10 cellular contexts compared by ENCODE assay signal in the genomic region with DNA sequence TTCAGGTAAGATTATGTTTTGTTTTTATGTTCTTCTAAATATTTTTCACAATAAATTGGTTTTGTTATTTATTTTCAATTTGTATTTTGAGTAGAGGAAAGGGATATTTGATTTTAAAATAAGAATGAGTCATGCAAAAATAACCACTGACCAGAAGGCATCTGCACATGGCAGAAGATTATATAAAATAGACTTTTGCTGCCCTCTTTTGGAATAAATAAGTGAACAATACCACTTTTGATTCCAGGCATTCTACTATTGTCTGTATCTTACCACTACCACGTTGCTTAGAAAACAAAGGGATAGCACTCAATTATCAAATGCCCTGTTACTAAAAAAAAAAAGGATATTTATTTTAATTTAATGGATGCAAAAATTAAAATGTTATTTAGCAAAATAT.
DNase-seq lines count a peak whose midpoint lies in the region; ATAC-seq and TF ChIP-seq lines count a peak whose summit lies in the region.
"Had no signal": no experiment of that assay in that cellular context is flagged by ENCODE, and none has a peak within 500 bp of the region (broad histone marks: within the 10 kb centered on the region; RNA-seq: fewer than 3 reads in every experiment).

No MANE protein-coding gene starts in this region.

- no peaks in the 10 kb centered on the region for H3K27me3 Mint-ChIP-seq in immature natural killer cell (ENCODE audit: low read depth in 3 of 3)

- H3K27me3 ChIP-seq in hepatocyte, result no peaks in the 10 kb centered on the region
- H3K27me3 ChIP-seq: heart left ventricle had no signal

- peaks cover 0 to 8% (median 2%) of the 10 kb centered on the region in 6 donors for H3K9me3 Mint-ChIP-seq in immature natural killer cell
- H3K9me3 Mint-ChIP-seq: CD8-positive, alpha-beta T cell had no signal

- no peaks in the 10 kb centered on the region for H4K20me1 ChIP-seq in hepatocyte (ENCODE audit: insufficient read depth, poor library complexity, severe bottlenecking)

- DNase-seq in AML-193 (lab: John Stamatoyannopoulos, UW), result peak; percentile 18 to 26
- peak; percentile 30 for DNase-seq in LHCN-M2 (ENCODE audit: low read depth)
- DNase-seq in NCI-H82 (lab: John Stamatoyannopoulos, UW), result peak; percentile 80
- peak; percentile 22 for DNase-seq in hepatocyte (ENCODE audit: low spot score)
- DNase-seq in immature natural killer cell, result no peak
- no peak for DNase-seq in iPS-NIHi11 (ENCODE audit: low spot score)
- no peak for DNase-seq in UCSD-AML1 (lab: John Stamatoyannopoulos, UW; ENCODE audit: unreplicated experiment)
- no peak for DNase-seq in left cardiac atrium
- DNase-seq: CD8-positive, alpha-beta T cell; heart left ventricle had no signal

- no peak overlapping the region for H3K4me3 ChIP-seq in hepatocyte
- H3K4me3 ChIP-seq: heart left ventricle had no signal

- intact Hi-C loops in left cardiac atrium (cut with DNase I), result no loop called here

- no peaks in the 10 kb centered on the region for H3K36me3 ChIP-seq in hepatocyte (replicated peaks; ENCODE audit: insufficient read depth, low read depth)
- H3K36me3 ChIP-seq: heart left ventricle had no signal

- no peak overlapping the region for H3K27ac Mint-ChIP-seq in immature natural killer cell
- H3K27ac Mint-ChIP-seq: CD8-positive, alpha-beta T cell had no signal

- H3K27ac ChIP-seq in hepatocyte, result no peak overlapping the region
- H3K27ac ChIP-seq: heart left ventricle had no signal

- no peak overlapping the region for H3K4me2 ChIP-seq in hepatocyte

- H3K79me2 ChIP-seq in hepatocyte, result no peaks in the 10 kb centered on the region

- H3K9me2 ChIP-seq in hepatocyte (replicated peaks; ENCODE audit: insufficient read depth), result no peaks in the 10 kb centered on the region

- no peak for ATAC-seq in left cardiac atrium
- ATAC-seq: CD8-positive, alpha-beta T cell; heart left ventricle had no signal

- no peak overlapping the region for H3K4me3 Mint-ChIP-seq in immature natural killer cell
- H3K4me3 Mint-ChIP-seq: CD8-positive, alpha-beta T cell had no signal

- no peaks in the 10 kb centered on the region for H3K4me1 ChIP-seq in hepatocyte (ENCODE audit: insufficient read depth)
- H3K4me1 ChIP-seq: heart left ventricle had no signal

- 21% methylated on average over 1 of the region's 1 CpG for whole genome bisulfite sequencing in hepatocyte (ENCODE audit: low lambda C conversion rate, missing lambda C conversion rate)

- H3K36me3 Mint-ChIP-seq in immature natural killer cell, result no peaks in the 10 kb centered on the region
- H3K36me3 Mint-ChIP-seq: CD8-positive, alpha-beta T cell had no signal

- no peak overlapping the region for H2AFZ ChIP-seq in hepatocyte

- TF ChIP-seq CTCF in hepatocyte (IDR thresholded peaks at IDR 0.05; ENCODE audit: poor library complexity), result peak; percentile 54

- H3K4me1 Mint-ChIP-seq in immature natural killer cell, result no peaks in the 10 kb centered on the region

- no peaks in the 10 kb centered on the region for H3K9me3 ChIP-seq in hepatocyte (ENCODE audit: low read depth)
- H3K9me3 ChIP-seq: heart left ventricle had no signal

Comparison
In these comparisons a context has a peak if more than half of its experiments do, and no peak if none do; other contexts are left out.
1. DNase-seq: peak in AML-193 (2 of 2), LHCN-M2 (single experiment), NCI-H82 (single experiment) and hepatocyte (single experiment); none in immature natural killer cell (0 of 3), iPS-NIHi11 (single experiment), UCSD-AML1 (single experiment) and left cardiac atrium (single experiment).